ENCODE assay signal across 8 cellular contexts in genomic region chr10:75294518-75294865, GRCh38. TPM values are rescaled to one million over a fixed set of nuclear protein-coding genes. Genes with fewer than 3 reads are reported as not detected.
DNase-seq lines count a peak whose midpoint lies in the region; ATAC-seq and TF ChIP-seq lines count a peak whose summit lies in the region.

No MANE protein-coding gene starts in this region.

- H3K4me1 Mint-ChIP-seq in CD8-positive, alpha-beta memory T cell = peaks cover 0 to 6% (median 6%) of the 10 kb centered on the region in 3 donors
- no peaks in the 10 kb centered on the region for H3K4me1 Mint-ChIP-seq in endothelial cell (ENCODE audit: unreplicated experiment)
- H3K4me1 Mint-ChIP-seq in natural killer cell = peaks cover 0 to 6% of the 10 kb centered on the region in 2 donors

- peak overlapping the region; percentile 58 for H3K4me3 ChIP-seq in CD8-positive, alpha-beta memory T cell (ENCODE audit: low read length)

- H3K27ac ChIP-seq in CD8-positive, alpha-beta memory T cell (ENCODE audit: low read depth, low read length) = no peak overlapping the region

- no peaks in the 10 kb centered on the region for H3K36me3 ChIP-seq in CD8-positive, alpha-beta memory T cell (ENCODE audit: insufficient read depth, low read length)

- H3K27me3 Mint-ChIP-seq in CD8-positive, alpha-beta memory T cell = peaks cover 18 to 29% of the 10 kb centered on the region in 2 donors
- H3K27me3 Mint-ChIP-seq in endothelial cell (ENCODE audit: unreplicated experiment) (no peaks in the 10 kb centered on the region), natural killer cell (ENCODE audit: low read depth in 2 of 2) (peaks cover 6% of the 10 kb centered on the region in 2 donors)

- CTCF ChIA-PET in CD8-positive, alpha-beta memory T cell (lab: Charles Lee) = no interaction called here

- no peaks in the 10 kb centered on the region for H3K9me3 ChIP-seq in CD8-positive, alpha-beta memory T cell (ENCODE audit: low read length)

- ATAC-seq in natural killer cell = peak; percentile 11 to 34 (median 23)

- peak overlapping the region in 5 of 8 donors; percentile 3 to 75 (median 37) for H3K27ac Mint-ChIP-seq in CD8-positive, alpha-beta memory T cell
- H3K27ac Mint-ChIP-seq in endothelial cell (ENCODE audit: unreplicated experiment) = no peak overlapping the region
- no peak overlapping the region for H3K27ac Mint-ChIP-seq in natural killer cell

- peak overlapping the region in 6 of 7 donors; percentile 76 to 93 (median 82) for H3K4me3 Mint-ChIP-seq in CD8-positive, alpha-beta memory T cell
- H3K4me3 Mint-ChIP-seq in endothelial cell (ENCODE audit: unreplicated experiment) (peak overlapping the region; percentile 80), natural killer cell (peak overlapping the region; percentile 80)

- intact Hi-C loops in natural killer cell (cut with micrococcal nuclease) = no loop called here
- intact Hi-C loops in posterior cingulate gyrus (cut with DNase I) = no loop called here

- peaks cover 0 to 9% (median 2%) of the 10 kb centered on the region in 5 donors for H3K9me3 Mint-ChIP-seq in CD8-positive, alpha-beta memory T cell
- H3K9me3 Mint-ChIP-seq in endothelial cell (ENCODE audit: unreplicated experiment) = no peaks in the 10 kb centered on the region
- H3K9me3 Mint-ChIP-seq in natural killer cell = no peaks in the 10 kb centered on the region

- TF ChIP-seq CTCF in endothelial cell (IDR thresholded peaks at IDR 0.05; ENCODE audit: unreplicated experiment) (no peak), natural killer cell (IDR thresholded peaks at IDR 0.05) (no peak)

- H3K27me3 ChIP-seq in CD8-positive, alpha-beta memory T cell (ENCODE audit: insufficient read depth, low read length, poor library complexity, severe bottlenecking) = peaks cover 8% of the 10 kb centered on the region

- no peaks in the 10 kb centered on the region for H3K36me3 Mint-ChIP-seq in CD8-positive, alpha-beta memory T cell
- H3K36me3 Mint-ChIP-seq in endothelial cell (ENCODE audit: low read depth, unreplicated experiment) = no peaks in the 10 kb centered on the region
- H3K36me3 Mint-ChIP-seq in natural killer cell = no peaks in the 10 kb centered on the region

- POLR2A ChIA-PET in CD8-positive, alpha-beta memory T cell (lab: Charles Lee) = no interaction called here

- no peak for DNase-seq in CD8-positive, alpha-beta memory T cell
- DNase-seq in NCI-H146 (lab: John Stamatoyannopoulos, UW) = peak; percentile 16
- DNase-seq in endothelial cell (ENCODE audit: low spot score) = no peak
- DNase-seq in natural killer cell = no peak
- no peak for DNase-seq in C1 segment of cervical spinal cord (lab: John Stamatoyannopoulos, UW)
- DNase-seq in NCI-H524 treated with DMSO at 0.1 percent for 48 hours (lab: John Stamatoyannopoulos, UW) = no peak
- DNase-seq in posterior cingulate gyrus = no peak
- DNase-seq in mucosa of gallbladder (ENCODE audit: low spot score) = no peak

- no peaks in the 10 kb centered on the region for H3K4me1 ChIP-seq in CD8-positive, alpha-beta memory T cell (ENCODE audit: insufficient read depth, low read length)

RNA-seq across cellular contexts. Expression of gene COMTD1, which starts 58.7 kb away (rescaled TPM):
- 10 to 100 TPM; 43.9 to 47.9 TPM for total RNA-seq in CD8-positive, alpha-beta memory T cell
- polyA plus RNA-seq in CD8-positive, alpha-beta memory T cell = 23.2 TPM
- total RNA-seq in endothelial cell (ENCODE audit: unreplicated experiment) (8.9 TPM), natural killer cell (10 to 100 TPM; 19.9 to 25.1 (median 20.1) TPM), mucosa of gallbladder (20.0 TPM)

Comparison
In these comparisons a context has a peak if more than half of its experiments do, and no peak if none do; other contexts are left out.
1. H3K27ac Mint-ChIP-seq: peak in CD8-positive, alpha-beta memory T cell (5 of 8); none in endothelial cell (single experiment) and natural killer cell (0 of 2).
2. Peak in every context shown above with its lines, with median percentiles within 50 percentile points of each other: H3K4me3 Mint-ChIP-seq.